In the genomic region with DNA sequence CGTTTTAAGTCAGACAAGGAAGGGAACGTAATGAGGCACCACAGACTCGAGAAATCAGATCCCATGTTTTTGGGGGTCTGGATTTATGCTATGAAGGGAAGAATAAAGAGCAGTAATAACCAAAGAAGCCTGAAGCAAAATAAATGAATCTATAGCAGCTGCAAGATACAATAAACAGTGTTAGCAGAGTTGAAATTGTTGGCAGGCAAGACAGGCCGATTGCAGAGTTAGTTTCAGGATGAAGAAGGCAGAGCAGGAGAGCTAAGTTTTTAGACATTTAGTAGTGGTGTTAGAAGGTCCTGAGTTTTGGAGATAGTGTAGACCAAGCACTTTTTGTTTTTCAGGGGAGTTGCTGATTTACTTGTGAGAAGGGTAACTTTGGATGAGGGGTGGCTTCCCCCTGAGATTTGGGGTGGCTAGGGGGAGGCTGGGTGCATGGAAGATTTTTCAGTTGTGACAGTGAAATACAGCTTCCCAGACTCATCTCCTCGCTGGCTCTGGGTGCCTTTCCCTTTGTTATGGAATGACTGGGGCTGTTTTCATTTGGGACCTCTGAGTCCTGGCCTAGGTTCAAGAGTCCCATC, we compare ENCODE assay signal across 1 cellular context.
A peak's percentile ranks its signal among the peaks of the same experiment; 100 is the strongest.
TF ChIP-seq lines count a peak whose summit lies in the region.

No MANE protein-coding gene starts in this region.

TF ChIP-seq in K562, 482 proteins besides CTCF, POLR2A, EP300 and RAD21 (continued from another document and continues in another):
- TF ChIP-seq, protein P1, sequence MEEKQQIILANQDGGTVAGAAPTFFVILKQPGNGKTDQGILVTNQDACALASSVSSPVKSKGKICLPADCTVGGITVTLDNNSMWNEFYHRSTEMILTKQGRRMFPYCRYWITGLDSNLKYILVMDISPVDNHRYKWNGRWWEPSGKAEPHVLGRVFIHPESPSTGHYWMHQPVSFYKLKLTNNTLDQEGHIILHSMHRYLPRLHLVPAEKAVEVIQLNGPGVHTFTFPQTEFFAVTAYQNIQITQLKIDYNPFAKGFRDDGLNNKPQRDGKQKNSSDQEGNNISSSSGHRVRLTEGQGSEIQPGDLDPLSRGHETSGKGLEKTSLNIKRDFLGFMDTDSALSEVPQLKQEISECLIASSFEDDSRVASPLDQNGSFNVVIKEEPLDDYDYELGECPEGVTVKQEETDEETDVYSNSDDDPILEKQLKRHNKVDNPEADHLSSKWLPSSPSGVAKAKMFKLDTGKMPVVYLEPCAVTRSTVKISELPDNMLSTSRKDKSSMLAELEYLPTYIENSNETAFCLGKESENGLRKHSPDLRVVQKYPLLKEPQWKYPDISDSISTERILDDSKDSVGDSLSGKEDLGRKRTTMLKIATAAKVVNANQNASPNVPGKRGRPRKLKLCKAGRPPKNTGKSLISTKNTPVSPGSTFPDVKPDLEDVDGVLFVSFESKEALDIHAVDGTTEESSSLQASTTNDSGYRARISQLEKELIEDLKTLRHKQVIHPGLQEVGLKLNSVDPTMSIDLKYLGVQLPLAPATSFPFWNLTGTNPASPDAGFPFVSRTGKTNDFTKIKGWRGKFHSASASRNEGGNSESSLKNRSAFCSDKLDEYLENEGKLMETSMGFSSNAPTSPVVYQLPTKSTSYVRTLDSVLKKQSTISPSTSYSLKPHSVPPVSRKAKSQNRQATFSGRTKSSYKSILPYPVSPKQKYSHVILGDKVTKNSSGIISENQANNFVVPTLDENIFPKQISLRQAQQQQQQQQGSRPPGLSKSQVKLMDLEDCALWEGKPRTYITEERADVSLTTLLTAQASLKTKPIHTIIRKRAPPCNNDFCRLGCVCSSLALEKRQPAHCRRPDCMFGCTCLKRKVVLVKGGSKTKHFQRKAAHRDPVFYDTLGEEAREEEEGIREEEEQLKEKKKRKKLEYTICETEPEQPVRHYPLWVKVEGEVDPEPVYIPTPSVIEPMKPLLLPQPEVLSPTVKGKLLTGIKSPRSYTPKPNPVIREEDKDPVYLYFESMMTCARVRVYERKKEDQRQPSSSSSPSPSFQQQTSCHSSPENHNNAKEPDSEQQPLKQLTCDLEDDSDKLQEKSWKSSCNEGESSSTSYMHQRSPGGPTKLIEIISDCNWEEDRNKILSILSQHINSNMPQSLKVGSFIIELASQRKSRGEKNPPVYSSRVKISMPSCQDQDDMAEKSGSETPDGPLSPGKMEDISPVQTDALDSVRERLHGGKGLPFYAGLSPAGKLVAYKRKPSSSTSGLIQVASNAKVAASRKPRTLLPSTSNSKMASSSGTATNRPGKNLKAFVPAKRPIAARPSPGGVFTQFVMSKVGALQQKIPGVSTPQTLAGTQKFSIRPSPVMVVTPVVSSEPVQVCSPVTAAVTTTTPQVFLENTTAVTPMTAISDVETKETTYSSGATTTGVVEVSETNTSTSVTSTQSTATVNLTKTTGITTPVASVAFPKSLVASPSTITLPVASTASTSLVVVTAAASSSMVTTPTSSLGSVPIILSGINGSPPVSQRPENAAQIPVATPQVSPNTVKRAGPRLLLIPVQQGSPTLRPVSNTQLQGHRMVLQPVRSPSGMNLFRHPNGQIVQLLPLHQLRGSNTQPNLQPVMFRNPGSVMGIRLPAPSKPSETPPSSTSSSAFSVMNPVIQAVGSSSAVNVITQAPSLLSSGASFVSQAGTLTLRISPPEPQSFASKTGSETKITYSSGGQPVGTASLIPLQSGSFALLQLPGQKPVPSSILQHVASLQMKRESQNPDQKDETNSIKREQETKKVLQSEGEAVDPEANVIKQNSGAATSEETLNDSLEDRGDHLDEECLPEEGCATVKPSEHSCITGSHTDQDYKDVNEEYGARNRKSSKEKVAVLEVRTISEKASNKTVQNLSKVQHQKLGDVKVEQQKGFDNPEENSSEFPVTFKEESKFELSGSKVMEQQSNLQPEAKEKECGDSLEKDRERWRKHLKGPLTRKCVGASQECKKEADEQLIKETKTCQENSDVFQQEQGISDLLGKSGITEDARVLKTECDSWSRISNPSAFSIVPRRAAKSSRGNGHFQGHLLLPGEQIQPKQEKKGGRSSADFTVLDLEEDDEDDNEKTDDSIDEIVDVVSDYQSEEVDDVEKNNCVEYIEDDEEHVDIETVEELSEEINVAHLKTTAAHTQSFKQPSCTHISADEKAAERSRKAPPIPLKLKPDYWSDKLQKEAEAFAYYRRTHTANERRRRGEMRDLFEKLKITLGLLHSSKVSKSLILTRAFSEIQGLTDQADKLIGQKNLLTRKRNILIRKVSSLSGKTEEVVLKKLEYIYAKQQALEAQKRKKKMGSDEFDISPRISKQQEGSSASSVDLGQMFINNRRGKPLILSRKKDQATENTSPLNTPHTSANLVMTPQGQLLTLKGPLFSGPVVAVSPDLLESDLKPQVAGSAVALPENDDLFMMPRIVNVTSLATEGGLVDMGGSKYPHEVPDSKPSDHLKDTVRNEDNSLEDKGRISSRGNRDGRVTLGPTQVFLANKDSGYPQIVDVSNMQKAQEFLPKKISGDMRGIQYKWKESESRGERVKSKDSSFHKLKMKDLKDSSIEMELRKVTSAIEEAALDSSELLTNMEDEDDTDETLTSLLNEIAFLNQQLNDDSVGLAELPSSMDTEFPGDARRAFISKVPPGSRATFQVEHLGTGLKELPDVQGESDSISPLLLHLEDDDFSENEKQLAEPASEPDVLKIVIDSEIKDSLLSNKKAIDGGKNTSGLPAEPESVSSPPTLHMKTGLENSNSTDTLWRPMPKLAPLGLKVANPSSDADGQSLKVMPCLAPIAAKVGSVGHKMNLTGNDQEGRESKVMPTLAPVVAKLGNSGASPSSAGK (IDR thresholded peaks at IDR 0.05) = 0 out of 2 replicates have a peak, but pooled peaks have one; percentile 25
- TF ChIP-seq KLF6 (CRISPR knock-in tag; IDR thresholded peaks at IDR 0.05; ENCODE audit: borderline replicate concordance) (no peak), ZNF347 (CRISPR knock-in tag; IDR thresholded peaks at IDR 0.05; ENCODE audit: low read depth) (no peak), CEBPB (tag; IDR thresholded peaks at IDR 0.05) (no peak), ESRRB (CRISPR knock-in tag; IDR thresholded peaks at IDR 0.05; ENCODE audit: borderline replicate concordance) (no peak), L3MBTL2 (IDR thresholded peaks at IDR 0.05) (peak; percentile 36; the same call in 1 of the 2 replicates), SNIP1 (IDR thresholded peaks at IDR 0.05; ENCODE audit: low read depth) (no peak), RBM14 (IDR thresholded peaks at IDR 0.05; ENCODE audit: borderline replicate concordance, insufficient read depth, low read depth, low read length) (no peak), POLR2AphosphoS2 (IDR thresholded peaks at IDR 0.05; ENCODE audit: low read length) (no peak), MCM5 (IDR thresholded peaks at IDR 0.05; ENCODE audit: low read depth) (no peak), CHCHD3 (CRISPR knock-in tag; IDR thresholded peaks at IDR 0.05) (no peak), MTA1 (IDR thresholded peaks at IDR 0.05; ENCODE audit: borderline replicate concordance) (no peak), CXXC5 (CRISPR knock-in tag; IDR thresholded peaks at IDR 0.05) (0 out of 2 replicates have a peak, but pooled peaks have one; percentile 18), NFRKB (IDR thresholded peaks at IDR 0.05; ENCODE audit: low read depth) (peak; percentile 45; the same call in 1 of the 2 replicates), SMAD3 (CRISPR knock-in tag; conservative IDR thresholded peaks at IDR 0.05) (no peak), TAF7 (tag; IDR thresholded peaks at IDR 0.05) (peak; percentile 6; the same call in 1 of the 2 replicates), ARID2 (IDR thresholded peaks at IDR 0.05) (no peak), ZNF124 (CRISPR knock-in tag; IDR thresholded peaks at IDR 0.05) (no peak)
- TF ChIP-seq, protein P2, sequence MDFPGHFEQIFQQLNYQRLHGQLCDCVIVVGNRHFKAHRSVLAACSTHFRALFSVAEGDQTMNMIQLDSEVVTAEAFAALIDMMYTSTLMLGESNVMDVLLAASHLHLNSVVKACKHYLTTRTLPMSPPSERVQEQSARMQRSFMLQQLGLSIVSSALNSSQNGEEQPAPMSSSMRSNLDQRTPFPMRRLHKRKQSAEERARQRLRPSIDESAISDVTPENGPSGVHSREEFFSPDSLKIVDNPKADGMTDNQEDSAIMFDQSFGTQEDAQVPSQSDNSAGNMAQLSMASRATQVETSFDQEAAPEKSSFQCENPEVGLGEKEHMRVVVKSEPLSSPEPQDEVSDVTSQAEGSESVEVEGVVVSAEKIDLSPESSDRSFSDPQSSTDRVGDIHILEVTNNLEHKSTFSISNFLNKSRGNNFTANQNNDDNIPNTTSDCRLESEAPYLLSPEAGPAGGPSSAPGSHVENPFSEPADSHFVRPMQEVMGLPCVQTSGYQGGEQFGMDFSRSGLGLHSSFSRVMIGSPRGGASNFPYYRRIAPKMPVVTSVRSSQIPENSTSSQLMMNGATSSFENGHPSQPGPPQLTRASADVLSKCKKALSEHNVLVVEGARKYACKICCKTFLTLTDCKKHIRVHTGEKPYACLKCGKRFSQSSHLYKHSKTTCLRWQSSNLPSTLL (IDR thresholded peaks at IDR 0.05) = no peak
- TF ChIP-seq, protein P3, sequence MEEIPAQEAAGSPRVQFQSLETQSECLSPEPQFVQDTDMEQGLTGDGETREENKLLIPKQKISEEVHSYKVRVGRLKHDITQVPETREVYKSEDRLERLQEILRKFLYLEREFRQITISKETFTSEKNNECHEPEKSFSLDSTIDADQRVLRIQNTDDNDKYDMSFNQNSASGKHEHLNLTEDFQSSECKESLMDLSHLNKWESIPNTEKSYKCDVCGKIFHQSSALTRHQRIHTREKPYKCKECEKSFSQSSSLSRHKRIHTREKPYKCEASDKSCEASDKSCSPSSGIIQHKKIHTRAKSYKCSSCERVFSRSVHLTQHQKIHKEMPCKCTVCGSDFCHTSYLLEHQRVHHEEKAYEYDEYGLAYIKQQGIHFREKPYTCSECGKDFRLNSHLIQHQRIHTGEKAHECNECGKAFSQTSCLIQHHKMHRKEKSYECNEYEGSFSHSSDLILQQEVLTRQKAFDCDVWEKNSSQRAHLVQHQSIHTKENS (CRISPR knock-in tag; IDR thresholded peaks at IDR 0.05) = no peak
- TF ChIP-seq, protein P4, sequence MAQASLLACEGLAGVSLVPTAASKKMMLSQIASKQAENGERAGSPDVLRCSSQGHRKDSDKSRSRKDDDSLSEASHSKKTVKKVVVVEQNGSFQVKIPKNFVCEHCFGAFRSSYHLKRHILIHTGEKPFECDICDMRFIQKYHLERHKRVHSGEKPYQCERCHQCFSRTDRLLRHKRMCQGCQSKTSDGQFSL (CRISPR knock-in tag; IDR thresholded peaks at IDR 0.05) = no peak
- TF ChIP-seq, protein P4 (tag; IDR thresholded peaks at IDR 0.05) = peak in 1 of 2 experiments; percentile 60; a peak in 1 of 4 replicates
- TF ChIP-seq, protein P5, sequence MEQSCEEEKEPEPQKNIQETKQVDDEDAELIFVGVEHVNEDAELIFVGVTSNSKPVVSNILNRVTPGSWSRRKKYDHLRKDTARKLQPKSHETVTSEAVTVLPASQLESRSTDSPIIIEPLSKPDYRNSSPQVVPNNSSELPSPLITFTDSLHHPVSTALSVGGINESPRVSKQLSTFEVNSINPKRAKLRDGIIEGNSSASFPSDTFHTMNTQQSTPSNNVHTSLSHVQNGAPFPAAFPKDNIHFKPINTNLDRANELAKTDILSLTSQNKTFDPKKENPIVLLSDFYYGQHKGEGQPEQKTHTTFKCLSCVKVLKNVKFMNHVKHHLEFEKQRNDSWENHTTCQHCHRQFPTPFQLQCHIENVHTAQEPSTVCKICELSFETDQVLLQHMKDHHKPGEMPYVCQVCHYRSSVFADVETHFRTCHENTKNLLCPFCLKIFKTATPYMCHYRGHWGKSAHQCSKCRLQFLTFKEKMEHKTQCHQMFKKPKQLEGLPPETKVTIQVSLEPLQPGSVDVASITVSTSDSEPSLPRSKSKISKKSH (CRISPR knock-in tag; IDR thresholded peaks at IDR 0.05) = no peak
- TF ChIP-seq, protein P6, sequence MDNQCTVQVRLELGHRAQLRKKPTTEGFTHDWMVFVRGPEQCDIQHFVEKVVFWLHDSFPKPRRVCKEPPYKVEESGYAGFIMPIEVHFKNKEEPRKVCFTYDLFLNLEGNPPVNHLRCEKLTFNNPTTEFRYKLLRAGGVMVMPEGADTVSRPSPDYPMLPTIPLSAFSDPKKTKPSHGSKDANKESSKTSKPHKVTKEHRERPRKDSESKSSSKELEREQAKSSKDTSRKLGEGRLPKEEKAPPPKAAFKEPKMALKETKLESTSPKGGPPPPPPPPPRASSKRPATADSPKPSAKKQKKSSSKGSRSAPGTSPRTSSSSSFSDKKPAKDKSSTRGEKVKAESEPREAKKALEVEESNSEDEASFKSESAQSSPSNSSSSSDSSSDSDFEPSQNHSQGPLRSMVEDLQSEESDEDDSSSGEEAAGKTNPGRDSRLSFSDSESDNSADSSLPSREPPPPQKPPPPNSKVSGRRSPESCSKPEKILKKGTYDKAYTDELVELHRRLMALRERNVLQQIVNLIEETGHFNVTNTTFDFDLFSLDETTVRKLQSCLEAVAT (IDR thresholded peaks at IDR 0.05) = peak; percentile 40 to 100; a peak in 2 of 4 replicates
- TF ChIP-seq, protein P7, sequence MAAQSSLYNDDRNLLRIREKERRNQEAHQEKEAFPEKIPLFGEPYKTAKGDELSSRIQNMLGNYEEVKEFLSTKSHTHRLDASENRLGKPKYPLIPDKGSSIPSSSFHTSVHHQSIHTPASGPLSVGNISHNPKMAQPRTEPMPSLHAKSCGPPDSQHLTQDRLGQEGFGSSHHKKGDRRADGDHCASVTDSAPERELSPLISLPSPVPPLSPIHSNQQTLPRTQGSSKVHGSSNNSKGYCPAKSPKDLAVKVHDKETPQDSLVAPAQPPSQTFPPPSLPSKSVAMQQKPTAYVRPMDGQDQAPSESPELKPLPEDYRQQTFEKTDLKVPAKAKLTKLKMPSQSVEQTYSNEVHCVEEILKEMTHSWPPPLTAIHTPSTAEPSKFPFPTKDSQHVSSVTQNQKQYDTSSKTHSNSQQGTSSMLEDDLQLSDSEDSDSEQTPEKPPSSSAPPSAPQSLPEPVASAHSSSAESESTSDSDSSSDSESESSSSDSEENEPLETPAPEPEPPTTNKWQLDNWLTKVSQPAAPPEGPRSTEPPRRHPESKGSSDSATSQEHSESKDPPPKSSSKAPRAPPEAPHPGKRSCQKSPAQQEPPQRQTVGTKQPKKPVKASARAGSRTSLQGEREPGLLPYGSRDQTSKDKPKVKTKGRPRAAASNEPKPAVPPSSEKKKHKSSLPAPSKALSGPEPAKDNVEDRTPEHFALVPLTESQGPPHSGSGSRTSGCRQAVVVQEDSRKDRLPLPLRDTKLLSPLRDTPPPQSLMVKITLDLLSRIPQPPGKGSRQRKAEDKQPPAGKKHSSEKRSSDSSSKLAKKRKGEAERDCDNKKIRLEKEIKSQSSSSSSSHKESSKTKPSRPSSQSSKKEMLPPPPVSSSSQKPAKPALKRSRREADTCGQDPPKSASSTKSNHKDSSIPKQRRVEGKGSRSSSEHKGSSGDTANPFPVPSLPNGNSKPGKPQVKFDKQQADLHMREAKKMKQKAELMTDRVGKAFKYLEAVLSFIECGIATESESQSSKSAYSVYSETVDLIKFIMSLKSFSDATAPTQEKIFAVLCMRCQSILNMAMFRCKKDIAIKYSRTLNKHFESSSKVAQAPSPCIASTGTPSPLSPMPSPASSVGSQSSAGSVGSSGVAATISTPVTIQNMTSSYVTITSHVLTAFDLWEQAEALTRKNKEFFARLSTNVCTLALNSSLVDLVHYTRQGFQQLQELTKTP (IDR thresholded peaks at IDR 0.05; ENCODE audit: low read depth in 1 of 2, partially characterized antibody in 2 of 2) = peak in 1 of 2 experiments; percentile 87
- TF ChIP-seq, protein P8, sequence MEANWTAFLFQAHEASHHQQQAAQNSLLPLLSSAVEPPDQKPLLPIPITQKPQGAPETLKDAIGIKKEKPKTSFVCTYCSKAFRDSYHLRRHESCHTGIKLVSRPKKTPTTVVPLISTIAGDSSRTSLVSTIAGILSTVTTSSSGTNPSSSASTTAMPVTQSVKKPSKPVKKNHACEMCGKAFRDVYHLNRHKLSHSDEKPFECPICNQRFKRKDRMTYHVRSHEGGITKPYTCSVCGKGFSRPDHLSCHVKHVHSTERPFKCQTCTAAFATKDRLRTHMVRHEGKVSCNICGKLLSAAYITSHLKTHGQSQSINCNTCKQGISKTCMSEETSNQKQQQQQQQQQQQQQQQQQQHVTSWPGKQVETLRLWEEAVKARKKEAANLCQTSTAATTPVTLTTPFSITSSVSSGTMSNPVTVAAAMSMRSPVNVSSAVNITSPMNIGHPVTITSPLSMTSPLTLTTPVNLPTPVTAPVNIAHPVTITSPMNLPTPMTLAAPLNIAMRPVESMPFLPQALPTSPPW (CRISPR knock-in tag; IDR thresholded peaks at IDR 0.05) = peak; percentile 28; the same call in 1 of the 2 replicates
